ENCODE assay signal across 10 cellular contexts in genomic region chr2:60867848-60868247, GRCh38. TPM values are rescaled to one million over a fixed set of nuclear protein-coding genes. Genes with fewer than 3 reads are reported as not detected.
DNase-seq lines count a peak whose midpoint lies in the region; ATAC-seq and TF ChIP-seq lines count a peak whose summit lies in the region.
"Had no signal": no experiment of that assay in that cellular context is flagged by ENCODE, and none has a peak within 500 bp of the region (broad histone marks: within the 10 kb centered on the region; RNA-seq: fewer than 3 reads in every experiment).

No MANE protein-coding gene starts in this region.

- no peaks in the 10 kb centered on the region for H4K20me1 ChIP-seq in PC-3 (ENCODE audit: low read length)
- H4K20me1 ChIP-seq in smooth muscle cell (ENCODE audit: low read depth), result no peaks in the 10 kb centered on the region

- no peaks in the 10 kb centered on the region for H3K9me3 ChIP-seq in PC-3 (ENCODE audit: low read length)
- H3K9me3 ChIP-seq in neutrophil, result no peaks in the 10 kb centered on the region
- H3K9me3 ChIP-seq in smooth muscle cell (replicated peaks; ENCODE audit: low read depth), result no peaks in the 10 kb centered on the region

- no peaks in the 10 kb centered on the region for H3K4me1 ChIP-seq in PC-3 (ENCODE audit: insufficient read depth, low read length)
- H3K4me1 ChIP-seq in neutrophil (ENCODE audit: control insufficient read depth in 1 of 2, insufficient read depth in 1 of 2, low read depth in 1 of 2, low read length in 1 of 2), result peaks cover 18 to 19% of the 10 kb centered on the region in 2 experiments
- no peaks in the 10 kb centered on the region for H3K4me1 ChIP-seq in smooth muscle cell (ENCODE audit: low read depth)

- no peak for ATAC-seq in PC-3
- no peak for ATAC-seq in GM19324 (IDR thresholded peaks at IDR 0.05; ENCODE audit: low FRiP score, unreplicated experiment)

- 78% methylated on average over 5 of the region's 5 CpGs for WGBS in smooth muscle cell (ENCODE audit: low lambda C conversion rate)

- H2AFZ ChIP-seq in PC-3 (ENCODE audit: low read length) (0 out of 2 replicates have a peak overlapping the region, but pooled peaks have one; percentile 38), smooth muscle cell (ENCODE audit: low read depth) (no peak overlapping the region)

- H3K36me3 ChIP-seq in PC-3 (ENCODE audit: low read depth, low read length) (no peaks in the 10 kb centered on the region), neutrophil (no peaks in the 10 kb centered on the region), smooth muscle cell (ENCODE audit: low read depth) (no peaks in the 10 kb centered on the region)

- H3F3A ChIP-seq in PC-3 (ENCODE audit: low read length, unreplicated experiment), result no peaks in the 10 kb centered on the region
- no peaks in the 10 kb centered on the region for H3F3A ChIP-seq in smooth muscle cell (ENCODE audit: low read depth)

- CTCF ChIA-PET in PC-3 (lab: Charles Lee), result no interaction called here

- TF ChIP-seq CTCF in PC-3 (conservative IDR thresholded peaks at IDR 0.05; ENCODE audit: low read depth, low read length) (no peak), neutrophil (IDR thresholded peaks at IDR 0.05) (no peak), smooth muscle cell (IDR thresholded peaks at IDR 0.05; ENCODE audit: borderline replicate concordance, insufficient read depth, poor library complexity, severe bottlenecking) (no peak)

- peak; percentile 31 for DNase-seq in activated CD4-positive, alpha-beta T cell treated with anti-CD3 and anti-CD28 coated beads for 48 hours
- no peak for DNase-seq in activated CD4-positive, alpha-beta T cell treated with anti-CD3 and anti-CD28 coated beads, Interleukin-2, amount 50 U/mL, for 1 hour
- DNase-seq in PC-3 (no peak), smooth muscle cell (lab: John Stamatoyannopoulos, UW; ENCODE audit: unreplicated experiment) (no peak), COLO829 (ENCODE audit: low spot score) (no peak)
- DNase-seq in central memory CD4-positive, alpha-beta T cell, result peak; percentile 57
- DNase-seq: RPMI8226 had no signal

- POLR2A ChIA-PET in PC-3 (lab: Charles Lee; ENCODE audit: unreplicated experiment), result no interaction called here

- H3K4me3 ChIP-seq in PC-3 (ENCODE audit: low read length), result no peak overlapping the region
- peak overlapping the region; percentile 6 to 26 for H3K4me3 ChIP-seq in neutrophil (ENCODE audit: low read depth in 1 of 2, low read length in 1 of 2)
- no peak overlapping the region for H3K4me3 ChIP-seq in smooth muscle cell
- H3K4me3 ChIP-seq: skin epidermis had no signal

- BruUV-seq in PC-3 (replicated peaks; lab: Mats Ljungman, UMichigan), result no TSS peak

- H3K9ac ChIP-seq in PC-3 (ENCODE audit: low read length) (no peak overlapping the region), smooth muscle cell (ENCODE audit: low read depth) (no peak overlapping the region)

- H3K27me3 ChIP-seq in PC-3 (ENCODE audit: low read length), result no peaks in the 10 kb centered on the region
- no peaks in the 10 kb centered on the region for H3K27me3 ChIP-seq in neutrophil
- no peaks in the 10 kb centered on the region for H3K27me3 ChIP-seq in smooth muscle cell (ENCODE audit: low read depth)

- H3K27ac ChIP-seq in PC-3 (ENCODE audit: low read length) (no peak overlapping the region), neutrophil (peak overlapping the region; percentile 69), smooth muscle cell (ENCODE audit: low read depth) (no peak overlapping the region)

- H3K4me2 ChIP-seq in PC-3 (ENCODE audit: low read length), result no peak overlapping the region
- H3K4me2 ChIP-seq in smooth muscle cell, result no peak overlapping the region

- no peaks in the 10 kb centered on the region for H3K79me2 ChIP-seq in PC-3 (ENCODE audit: low read length)
- H3K79me2 ChIP-seq in smooth muscle cell (ENCODE audit: low read depth), result no peaks in the 10 kb centered on the region

- no peaks in the 10 kb centered on the region for H3K9me2 ChIP-seq in PC-3 (replicated peaks; ENCODE audit: low read length)

- intact Hi-C loops in PC-3 (cut with micrococcal nuclease), result no loop called here

RNA-seq across cellular contexts. Expression of gene REL, which starts 13.5 kb away (rescaled TPM):
- total RNA-seq in PC-3 (2014; rRNA removed), result 7.3 and 8.9 TPM in 2 replicates
- 10.5 and 15.3 TPM in 2 replicates for total RNA-seq in smooth muscle cell
- 2.3 and 4.8 TPM in 2 replicates for polyA plus RNA-seq in smooth muscle cell

Comparison
In these comparisons a context has a peak if more than half of its experiments do, and no peak if none do; other contexts are left out.
1. DNase-seq: peak in activated CD4-positive, alpha-beta T cell treated with anti-CD3 and anti-CD28 coated beads for 48 hours (single experiment) and central memory CD4-positive, alpha-beta T cell (single experiment); none in activated CD4-positive, alpha-beta T cell treated with anti-CD3 and anti-CD28 coated beads, Interleukin-2, amount 50 U/mL, for 1 hour (single experiment), PC-3 (single experiment), smooth muscle cell (single experiment) and COLO829 (single experiment).
2. H3K4me3 ChIP-seq: peak in neutrophil (2 of 2); none in PC-3 (single experiment) and smooth muscle cell (single experiment).